In the genomic region with DNA sequence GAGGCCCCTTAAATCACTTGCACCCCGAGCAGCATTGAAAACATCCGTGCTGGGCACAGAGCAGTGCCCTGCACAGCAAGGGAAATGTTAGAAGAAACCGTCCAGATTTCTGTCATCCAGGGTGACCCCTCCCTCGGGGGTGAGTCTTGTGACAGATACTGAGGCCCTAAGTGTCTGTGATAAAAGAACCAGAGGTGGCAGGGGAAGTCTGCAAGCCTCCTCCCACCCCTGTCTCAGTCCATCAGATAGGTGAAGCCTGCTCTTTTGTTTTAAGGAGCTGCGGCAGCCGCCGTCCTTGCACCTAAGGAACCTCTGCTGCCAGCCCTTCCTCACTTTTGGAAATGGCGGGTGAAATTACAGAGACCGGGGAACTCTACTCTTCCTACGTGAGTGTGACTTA, we compare ENCODE assay signal across 1 cellular context.
TF ChIP-seq lines count a peak whose summit lies in the region.

No MANE protein-coding gene starts in this region.

TF ChIP-seq in HepG2, 621 proteins besides CTCF, POLR2A, EP300 and RAD21:
- TF ChIP-seq ZNF264 (CRISPR knock-in tag; IDR thresholded peaks at IDR 0.05) = no peak
- TF ChIP-seq ZNF713 (CRISPR knock-in tag; IDR thresholded peaks at IDR 0.05) = no peak
- TF ChIP-seq, protein P1, sequence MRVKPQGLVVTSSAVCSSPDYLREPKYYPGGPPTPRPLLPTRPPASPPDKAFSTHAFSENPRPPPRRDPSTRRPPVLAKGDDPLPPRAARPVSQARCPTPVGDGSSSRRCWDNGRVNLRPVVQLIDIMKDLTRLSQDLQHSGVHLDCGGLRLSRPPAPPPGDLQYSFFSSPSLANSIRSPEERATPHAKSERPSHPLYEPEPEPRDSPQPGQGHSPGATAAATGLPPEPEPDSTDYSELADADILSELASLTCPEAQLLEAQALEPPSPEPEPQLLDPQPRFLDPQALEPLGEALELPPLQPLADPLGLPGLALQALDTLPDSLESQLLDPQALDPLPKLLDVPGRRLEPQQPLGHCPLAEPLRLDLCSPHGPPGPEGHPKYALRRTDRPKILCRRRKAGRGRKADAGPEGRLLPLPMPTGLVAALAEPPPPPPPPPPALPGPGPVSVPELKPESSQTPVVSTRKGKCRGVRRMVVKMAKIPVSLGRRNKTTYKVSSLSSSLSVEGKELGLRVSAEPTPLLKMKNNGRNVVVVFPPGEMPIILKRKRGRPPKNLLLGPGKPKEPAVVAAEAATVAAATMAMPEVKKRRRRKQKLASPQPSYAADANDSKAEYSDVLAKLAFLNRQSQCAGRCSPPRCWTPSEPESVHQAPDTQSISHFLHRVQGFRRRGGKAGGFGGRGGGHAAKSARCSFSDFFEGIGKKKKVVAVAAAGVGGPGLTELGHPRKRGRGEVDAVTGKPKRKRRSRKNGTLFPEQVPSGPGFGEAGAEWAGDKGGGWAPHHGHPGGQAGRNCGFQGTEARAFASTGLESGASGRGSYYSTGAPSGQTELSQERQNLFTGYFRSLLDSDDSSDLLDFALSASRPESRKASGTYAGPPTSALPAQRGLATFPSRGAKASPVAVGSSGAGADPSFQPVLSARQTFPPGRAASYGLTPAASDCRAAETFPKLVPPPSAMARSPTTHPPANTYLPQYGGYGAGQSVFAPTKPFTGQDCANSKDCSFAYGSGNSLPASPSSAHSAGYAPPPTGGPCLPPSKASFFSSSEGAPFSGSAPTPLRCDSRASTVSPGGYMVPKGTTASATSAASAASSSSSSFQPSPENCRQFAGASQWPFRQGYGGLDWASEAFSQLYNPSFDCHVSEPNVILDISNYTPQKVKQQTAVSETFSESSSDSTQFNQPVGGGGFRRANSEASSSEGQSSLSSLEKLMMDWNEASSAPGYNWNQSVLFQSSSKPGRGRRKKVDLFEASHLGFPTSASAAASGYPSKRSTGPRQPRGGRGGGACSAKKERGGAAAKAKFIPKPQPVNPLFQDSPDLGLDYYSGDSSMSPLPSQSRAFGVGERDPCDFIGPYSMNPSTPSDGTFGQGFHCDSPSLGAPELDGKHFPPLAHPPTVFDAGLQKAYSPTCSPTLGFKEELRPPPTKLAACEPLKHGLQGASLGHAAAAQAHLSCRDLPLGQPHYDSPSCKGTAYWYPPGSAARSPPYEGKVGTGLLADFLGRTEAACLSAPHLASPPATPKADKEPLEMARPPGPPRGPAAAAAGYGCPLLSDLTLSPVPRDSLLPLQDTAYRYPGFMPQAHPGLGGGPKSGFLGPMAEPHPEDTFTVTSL (CRISPR knock-in tag; IDR thresholded peaks at IDR 0.05; ENCODE audit: borderline replicate concordance) = no peak
- no peak for TF ChIP-seq NFRKB (IDR thresholded peaks at IDR 0.05)
- TF ChIP-seq JARID2 (CRISPR knock-in tag; IDR thresholded peaks at IDR 0.05; ENCODE audit: insufficient replicate concordance) = no peak
- peak; percentile 8; the same call in 1 of the 2 replicates for TF ChIP-seq ZNF235 (CRISPR knock-in tag; IDR thresholded peaks at IDR 0.05; ENCODE audit: borderline replicate concordance)
